8 cellular contexts compared by ENCODE assay signal in the genomic region with DNA sequence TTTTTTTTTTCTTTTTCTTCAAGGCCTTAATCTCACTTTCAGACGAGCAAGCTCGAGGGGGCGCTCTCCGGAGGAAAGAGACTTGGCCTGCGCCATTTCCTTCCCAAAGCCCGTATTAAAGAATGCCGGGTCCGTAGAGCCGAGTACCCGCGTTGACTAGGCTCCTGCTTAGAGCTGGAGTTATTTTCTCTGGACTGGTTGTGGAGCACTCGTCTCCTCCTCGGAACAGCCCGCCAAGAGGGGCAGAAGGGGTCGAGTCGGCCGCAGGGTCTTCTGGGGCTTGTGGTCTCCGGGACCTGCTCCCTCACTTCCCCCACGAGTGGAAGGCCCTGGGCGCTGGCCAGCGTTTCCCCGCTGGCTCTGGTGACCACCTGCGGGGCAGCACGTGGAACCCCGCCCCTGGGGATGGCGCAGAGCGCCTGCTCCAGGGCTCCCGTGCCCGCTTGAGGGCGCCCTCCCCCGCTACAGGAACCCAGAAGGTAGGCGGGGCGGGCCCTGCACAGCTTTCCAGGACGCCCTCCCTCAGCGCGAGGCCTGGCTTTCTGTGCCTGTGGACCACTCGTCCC. TPM values are rescaled to one million over a fixed set of nuclear protein-coding genes. Genes with fewer than 3 reads are reported as not detected.
DNase-seq lines count a peak whose midpoint lies in the region; ATAC-seq lines count a peak whose summit lies in the region.

No MANE protein-coding gene starts in this region.

- no peaks in the 10 kb centered on the region for H3K27me3 ChIP-seq in SJCRH30

- H3K27ac ChIP-seq in SJCRH30, result no peak overlapping the region

- peak; percentile 4 for DNase-seq in EL
- DNase-seq in activated naive CD4-positive, alpha-beta T cell treated with anti-CD3 and anti-CD28 coated beads, Interleukin-2, amount 50 U/mL, for 16 hours, result peak; percentile 23
- DNase-seq in stimulated activated naive B cell treated with anti-CD40 and anti-IgM and Interleukin-4, amounts not matched to agents 10 μg/mL and 1 μg/mL and 100 μg/mL, for 72 hours, result peak; percentile 18
- no peak for DNase-seq in SJCRH30
- DNase-seq in 8988T, result no peak
- no peak for DNase-seq in inferior parietal cortex (ENCODE audit: extremely low spot score)

- H3K9me3 ChIP-seq in iPS-18c (ENCODE audit: control insufficient read depth, insufficient read depth, low read length) (no peaks in the 10 kb centered on the region), SJCRH30 (replicated peaks) (no peaks in the 10 kb centered on the region)

- no peaks in the 10 kb centered on the region for H3K9me3 Mint-ChIP-seq in stimulated activated naive B cell treated with anti-CD40 and anti-IgM and Interleukin-4, amounts not matched to agents 10 μg/mL and 1 μg/mL and 100 μg/mL, for 72 hours

- H3K36me3 Mint-ChIP-seq in stimulated activated naive B cell treated with anti-CD40 and anti-IgM and Interleukin-4, amounts not matched to agents 10 μg/mL and 1 μg/mL and 100 μg/mL, for 72 hours, result no peaks in the 10 kb centered on the region

- no peak overlapping the region for H3K27ac Mint-ChIP-seq in stimulated activated naive B cell treated with anti-CD40 and anti-IgM and Interleukin-4, amounts not matched to agents 10 μg/mL and 1 μg/mL and 100 μg/mL, for 72 hours

- peak overlapping the region; percentile 63 for H3K4me3 ChIP-seq in iPS-18c (ENCODE audit: insufficient read depth, low read depth, low read length)
- no peak overlapping the region for H3K4me3 ChIP-seq in SJCRH30

- H3K4me3 Mint-ChIP-seq in stimulated activated naive B cell treated with anti-CD40 and anti-IgM and Interleukin-4, amounts not matched to agents 10 μg/mL and 1 μg/mL and 100 μg/mL, for 72 hours, result peak overlapping the region; percentile 68 to 75

- H3K4me1 ChIP-seq in SJCRH30, result no peaks in the 10 kb centered on the region

- H3K27me3 Mint-ChIP-seq in stimulated activated naive B cell treated with anti-CD40 and anti-IgM and Interleukin-4, amounts not matched to agents 10 μg/mL and 1 μg/mL and 100 μg/mL, for 72 hours, result peaks cover 13 to 15% of the 10 kb centered on the region in 2 donors

- peaks cover 4 to 12% of the 10 kb centered on the region in 2 donors for H3K4me1 Mint-ChIP-seq in stimulated activated naive B cell treated with anti-CD40 and anti-IgM and Interleukin-4, amounts not matched to agents 10 μg/mL and 1 μg/mL and 100 μg/mL, for 72 hours

- H3K36me3 ChIP-seq in SJCRH30, result no peaks in the 10 kb centered on the region

- peak; percentile 88 for ATAC-seq in HG02759 (IDR thresholded peaks at IDR 0.05; ENCODE audit: unreplicated experiment)
- peak; percentile 85 to 91 for ATAC-seq in stimulated activated naive B cell treated with anti-CD40 and anti-IgM and Interleukin-4, amounts not matched to agents 10 μg/mL and 1 μg/mL and 100 μg/mL, for 72 hours (replicated peaks)

RNA-seq across cellular contexts. Expression of gene MEI4, which starts 2.7 kb away (rescaled TPM):
- total RNA-seq in SJCRH30 (2014; rRNA removed; shearing (Covaris generic)), result not detected in 2 replicates

Comparison
In these comparisons a context has a peak if more than half of its experiments do, and no peak if none do; other contexts are left out.
1. DNase-seq: peak in EL (single experiment), activated naive CD4-positive, alpha-beta T cell treated with anti-CD3 and anti-CD28 coated beads, Interleukin-2, amount 50 U/mL, for 16 hours (single experiment) and stimulated activated naive B cell treated with anti-CD40 and anti-IgM and Interleukin-4, amounts not matched to agents 10 μg/mL and 1 μg/mL and 100 μg/mL, for 72 hours (single experiment); none in SJCRH30 (0 of 2), 8988T (single experiment) and inferior parietal cortex (single experiment).